Comparison of ENCODE assay signal across 8 cellular contexts in the genomic region with DNA sequence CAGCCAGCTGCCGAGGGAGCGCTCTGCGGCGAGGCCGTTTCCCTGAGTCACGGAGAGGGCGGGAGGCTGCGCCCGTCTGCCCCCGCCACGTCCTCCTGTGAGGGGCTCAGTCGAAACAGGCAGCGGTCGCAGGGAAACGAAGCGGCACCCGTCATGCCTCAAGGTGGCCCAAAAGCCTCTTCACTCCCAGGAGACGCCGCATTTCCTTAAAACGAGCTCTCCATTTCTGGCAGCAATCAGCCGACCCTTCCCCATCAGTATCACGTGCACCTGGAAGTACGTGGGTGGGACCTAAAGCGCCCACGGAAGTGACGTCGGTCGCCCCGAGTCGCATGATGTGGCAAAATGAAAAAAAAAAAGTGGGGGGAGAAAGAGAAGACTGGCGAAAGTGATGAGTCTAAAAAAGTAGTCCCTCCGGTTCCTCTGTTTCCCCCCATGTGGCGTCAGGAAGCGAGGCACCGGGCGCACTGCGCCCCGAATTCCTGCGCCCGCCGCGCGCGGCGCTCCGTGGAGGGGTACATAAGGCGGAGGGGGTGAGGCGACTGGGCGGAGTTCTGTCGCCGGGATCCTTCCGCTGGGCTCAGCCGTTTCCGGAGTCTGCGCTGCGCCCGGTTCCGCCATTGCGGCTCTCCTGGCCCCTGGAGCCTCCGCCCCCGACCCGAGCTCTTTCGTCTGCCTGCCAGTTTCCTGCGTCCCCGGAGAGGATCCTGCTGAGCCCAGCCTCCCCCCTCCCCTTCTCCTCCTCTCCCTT. TPM values are rescaled to one million over a fixed set of nuclear protein-coding genes. Genes with fewer than 3 reads are reported as not detected.
DNase-seq lines count a peak whose midpoint lies in the region; ATAC-seq and TF ChIP-seq lines count a peak whose summit lies in the region.

A gene (plus strand): TSS at position 583 of the 751 bp plus-strand sequence. CDS start 237 bp downstream, outside the sequence.

- no TSS peak for BruUV-seq in mammary epithelial cell (replicated peaks; lab: Mats Ljungman, UMichigan)

- TF ChIP-seq CTCF in WERI-Rb-1 (IDR thresholded peaks at IDR 0.05; ENCODE audit: low read depth, low read length), result no peak
- no peak for TF ChIP-seq CTCF in mammary epithelial cell (conservative IDR thresholded peaks at IDR 0.05 in 1 of 2, IDR thresholded peaks at IDR 0.05 in 1 of 2; ENCODE audit: extremely low read depth in 1 of 2, insufficient read depth in 1 of 2, low read depth in 1 of 2, low read length in 2 of 2)

- 2% methylated on average over 16 of the region's 65 CpGs for WGBS in mammary epithelial cell (ENCODE audit: low coverage, missing lambda C conversion rate)

- H3K9me3 ChIP-seq in WERI-Rb-1 (ENCODE audit: severe bottlenecking) (no peaks in the 10 kb centered on the region), mammary epithelial cell (replicated peaks; ENCODE audit: insufficient read depth, low read length) (no peaks in the 10 kb centered on the region), iPS-20b (ENCODE audit: insufficient read depth, low read depth, low read length) (no peaks in the 10 kb centered on the region)

- H3K36me3 ChIP-seq in ACC112 (ENCODE audit: insufficient read depth, low read length) (peaks cover 7% of the 10 kb centered on the region; the same call in 1 of the 2 replicates), WERI-Rb-1 (peaks cover 11% of the 10 kb centered on the region), mammary epithelial cell (ENCODE audit: insufficient read depth, low read length) (no peaks in the 10 kb centered on the region), iPS-20b (ENCODE audit: insufficient read depth, low read depth, low read length) (no peaks in the 10 kb centered on the region; the same call in 1 of the 2 replicates)

- peak within 1 kb of the TSS; percentile 98 for H3K27ac ChIP-seq in ACC112 (ENCODE audit: low read depth, low read length)
- H3K27ac ChIP-seq in WERI-Rb-1, result peak within 1 kb of the TSS; percentile 99
- H3K27ac ChIP-seq in mammary epithelial cell (ENCODE audit: insufficient read depth, low read depth, low read length), result peak within 1 kb of the TSS; percentile 97
- peak within 1 kb of the TSS; percentile 89 for H3K27ac ChIP-seq in iPS-20b (ENCODE audit: low read length)
- H3K27ac ChIP-seq in skin epidermis, result peak within 1 kb of the TSS; percentile 93 to 100 (median 99)

- H3K9ac ChIP-seq in mammary epithelial cell (ENCODE audit: insufficient read depth, low read length) (peak within 1 kb of the TSS; percentile 99), iPS-20b (ENCODE audit: low read depth, low read length) (peak within 1 kb of the TSS; percentile 95)

- H3K27me3 ChIP-seq in ACC112 (ENCODE audit: insufficient read depth, low read length) (no peaks in the 10 kb centered on the region), WERI-Rb-1 (ENCODE audit: insufficient read depth, low read depth, severe bottlenecking) (no peaks in the 10 kb centered on the region), mammary epithelial cell (ENCODE audit: insufficient read depth, low read length) (no peaks in the 10 kb centered on the region), iPS-20b (ENCODE audit: insufficient read depth, low read length) (no peaks in the 10 kb centered on the region)

- ATAC-seq in GM18870 (IDR thresholded peaks at IDR 0.05; ENCODE audit: unreplicated experiment) (peak; percentile 58), HG03135 (IDR thresholded peaks at IDR 0.05; ENCODE audit: unreplicated experiment) (peak; percentile 70)

- H3K4me2 ChIP-seq in mammary epithelial cell (ENCODE audit: insufficient read depth, low read depth, low read length), result peak within 1 kb of the TSS; percentile 95

- dilution Hi-C loops in mammary epithelial cell (cut with HindIII; ENCODE audit: low sequenced_read_pairs), result no loop called here

- H3K4me3 ChIP-seq in ACC112 (ENCODE audit: low read depth, low read length) (peak within 1 kb of the TSS; percentile 98), WERI-Rb-1 (ENCODE audit: low read depth, low read length) (peak within 1 kb of the TSS; percentile 96), mammary epithelial cell (replicated peaks in 1 of 3; ENCODE audit: insufficient read depth in 1 of 3, low read depth in 2 of 3, low read length in 3 of 3) (peak within 1 kb of the TSS; percentile 83 to 97 (median 96)), iPS-20b (ENCODE audit: low read length) (peak within 1 kb of the TSS; percentile 93), skin epidermis (peak within 1 kb of the TSS; percentile 78 to 97 (median 86))

- H3K79me2 ChIP-seq in ACC112 (ENCODE audit: control insufficient read depth, insufficient read depth, low read length, unreplicated experiment) (peaks cover 64% of the 10 kb centered on the region), mammary epithelial cell (ENCODE audit: insufficient read depth, low read length) (peaks cover 56% of the 10 kb centered on the region)

- intact Hi-C loops in mammary epithelial cell (cut with micrococcal nuclease), result loop anchor here (2.0 to 5.0 kb wide), 3 partner anchors 53 to 97 kb away; a partner anchor contains a TSS

- H4K20me1 ChIP-seq in mammary epithelial cell (ENCODE audit: insufficient read depth, low read length), result peaks cover 23% of the 10 kb centered on the region

- peak; percentile 93 for DNase-seq in NCI-H2196 treated with DMSO at 0.1 percent for 48 hours (lab: John Stamatoyannopoulos, UW; ENCODE audit: unreplicated experiment)
- peak; percentile 94 for DNase-seq in WERI-Rb-1
- peak; percentile 97 for DNase-seq in mammary epithelial cell

- peak within 1 kb of the TSS; percentile 11 for H2AFZ ChIP-seq in ACC112 (ENCODE audit: low read length, unreplicated experiment)
- H2AFZ ChIP-seq in mammary epithelial cell (ENCODE audit: low read depth, low read length), result peak within 1 kb of the TSS; percentile 83

- CTCF ChIA-PET in mammary epithelial cell (lab: Charles Lee; ENCODE audit: low non-redundant PET), result no interaction called here

- peaks cover 33% of the 10 kb centered on the region for H3K4me1 ChIP-seq in ACC112 (ENCODE audit: control insufficient read depth, insufficient read depth, low read length, unreplicated experiment)
- peaks cover 13% of the 10 kb centered on the region for H3K4me1 ChIP-seq in mammary epithelial cell (ENCODE audit: insufficient read depth, low read length)
- peaks cover 17% of the 10 kb centered on the region for H3K4me1 ChIP-seq in iPS-20b (ENCODE audit: insufficient read depth, low read length)

- in situ Hi-C loops in mammary epithelial cell (cut with MboI; ENCODE audit: low sequenced_read_pairs in 2 of 2), result no loop called here

RNA-seq across cellular contexts. Expression of the gene that starts here (rescaled TPM):
- 100 to 1,000 TPM; 266 to 356 TPM for total RNA-seq in mammary epithelial cell
- 267 TPM for polyA plus RNA-seq in mammary epithelial cell
- polyA minus RNA-seq in mammary epithelial cell, result 336 TPM

Comparison
In these comparisons a context has a peak if more than half of its experiments do, and no peak if none do; other contexts are left out.
1. Peak in every context shown above with its lines: DNase-seq, ATAC-seq, H3K4me3 ChIP-seq and H3K27ac ChIP-seq.